14 cellular contexts compared by ENCODE assay signal in genomic region chr11:48506169-48506568, GRCh38. TPM values are rescaled to one million over a fixed set of nuclear protein-coding genes. Genes with fewer than 3 reads are reported as not detected.
"Had no signal": no experiment of that assay in that cellular context is flagged by ENCODE, and none has a peak within 500 bp of the region (broad histone marks: within the 10 kb centered on the region; RNA-seq: fewer than 3 reads in every experiment).

No MANE protein-coding gene starts in this region.

RNA-seq across cellular contexts. Expression of gene OR4A47, which starts 17.6 kb away (rescaled TPM):
- total RNA-seq: activated B cell treated with CpG ODN at 0.5 μM for 24 hours; activated CD4-positive, alpha-beta memory T cell treated with anti-CD3 and anti-CD28 coated beads for 36 hours; activated CD4-positive, alpha-beta memory T cell treated with anti-CD3 and anti-CD28 coated beads, Interleukin-2, amount 10 ng/mL, durations not matched to agents 7 days and 5 days; activated CD4-positive, alpha-beta T cell treated with anti-CD3 and anti-CD28 coated beads for 36 hours; activated CD4-positive, alpha-beta T cell treated with anti-CD3 and anti-CD28 coated beads, Interleukin-2, amount 10 ng/mL, durations not matched to agents 24 days and 14 days; activated CD4-positive, alpha-beta T cell treated with anti-CD3 and anti-CD28 coated beads, Interleukin-2, amount 10 ng/mL, durations not matched to agents 7 days and 5 days; activated CD8-positive, alpha-beta memory T cell treated with anti-CD3 and anti-CD28 coated beads for 36 hours; activated CD8-positive, alpha-beta memory T cell treated with anti-CD3 and anti-CD28 coated beads, Interleukin-2, amount 10 ng/mL, durations not matched to agents 7 days and 5 days; activated CD8-positive, alpha-beta T cell treated with anti-CD3 and anti-CD28 coated beads for 36 hours; activated CD8-positive, alpha-beta T cell treated with anti-CD3 and anti-CD28 coated beads, Interleukin-2, amount 10 ng/mL, durations not matched to agents 7 days and 5 days; T-helper 1 cell treated with Interleukin-12 subunit alpha and Interleukin-12 subunit beta and Interleukin-4 antibody, amounts not matched to agents 30 ng/mL and 1 ng/mL, for 36 hours; T-helper 17 cell; T-helper 2 cell treated with Interferon-gamma antibody and Interleukin-4, amounts not matched to agents 100 ng/mL and 5 ng/mL, for 36 hours; WTC11 had no signal
